In the genomic region with DNA sequence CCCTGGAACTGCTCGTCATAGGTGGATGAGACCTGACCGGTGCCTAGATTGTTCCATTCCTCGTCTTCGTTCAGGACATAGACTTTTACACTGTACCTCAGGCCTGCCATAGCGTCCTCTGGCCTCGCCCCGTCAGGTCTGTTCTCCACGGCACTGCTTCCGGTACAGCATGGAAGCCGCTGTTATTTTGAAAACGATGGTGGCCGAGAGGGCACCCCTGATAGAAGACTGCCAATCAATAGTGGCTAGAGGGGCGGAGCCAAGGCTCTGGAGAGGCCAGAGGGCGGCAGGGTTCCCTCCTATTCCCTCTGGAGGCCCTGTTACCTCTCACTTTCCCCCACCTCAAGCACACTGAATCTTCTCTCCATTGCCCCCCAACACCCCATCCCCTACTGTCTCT, we compare ENCODE assay signal across 25 cellular contexts. TPM values are rescaled to one million over a fixed set of nuclear protein-coding genes. Genes with fewer than 3 reads are reported as not detected.
"Had no signal": no experiment of that assay in that cellular context is flagged by ENCODE, and none has a peak within 500 bp of the region (broad histone marks: within the 10 kb centered on the region; RNA-seq: fewer than 3 reads in every experiment).

PPP4R3C (minus strand) TSS at position 155 of the 400 bp plus-strand sequence; CDS start at position 110, 45 bp downstream.

- DNase-seq: activated CD4-positive, alpha-beta T cell treated with anti-CD3 and anti-CD28 coated beads for 4 hours; activated CD8-positive, alpha-beta memory T cell treated with anti-CD3 and anti-CD28 coated beads, Interleukin-2, amount 50 U/mL, for 48 hours; activated CD8-positive, alpha-beta T cell treated with anti-CD3 and anti-CD28 coated beads, Interleukin-2, amount 10 ng/mL, durations not matched to agents 7 days and 5 days; activated naive CD4-positive, alpha-beta T cell treated with anti-CD3 and anti-CD28 coated beads, Interleukin-2, amount 50 U/mL, for 16 hours; activated naive CD8-positive, alpha-beta T cell treated with anti-CD3 and anti-CD28 coated beads, Interleukin-2, amount 10 ng/mL, durations not matched to agents 7 days and 5 days; activated T-cell treated with anti-CD3 and anti-CD28 coated beads, Interleukin-2, amount 50 U/mL, for 1 hour; adrenal gland; anterior cingulate cortex; cerebellar nuclear complex; MG63; NCI-H1105; NCI-H146; NCI-H187 treated with DMSO at 0.1 percent for 48 hours; NCI-H2081 treated with DMSO at 0.1 percent for 48 hours; NCI-H2171 treated with DMSO at 0.1 percent for 48 hours; NCI-H510A treated with DMSO at 0.1 percent for 48 hours; NCI-H69; SJCRH30; SK-N-SH; T-helper 1 cell; WERI-Rb-1 had no signal

- H3K4me1 ChIP-seq: adrenal gland, SJCRH30 had no signal

- H3K36me3 ChIP-seq: adrenal gland, MG63, SJCRH30, WERI-Rb-1 had no signal

- H3K27me3 ChIP-seq: MG63, SJCRH30 had no signal

- H3K27ac ChIP-seq: adrenal gland, KMS-11, SJCRH30, WERI-Rb-1 had no signal

- H3K9me3 ChIP-seq: adrenal gland, MG63, SJCRH30, SK-N-SH had no signal

- H3K4me3 ChIP-seq: adrenal gland, MG63, SJCRH30 had no signal

RNA-seq across cellular contexts. Expression of gene PPP4R3C, which starts in this region (rescaled TPM):
- total RNA-seq: activated CD8-positive, alpha-beta T cell treated with anti-CD3 and anti-CD28 coated beads, Interleukin-2, amount 10 ng/mL, durations not matched to agents 7 days and 5 days; activated naive CD8-positive, alpha-beta T cell treated with anti-CD3 and anti-CD28 coated beads, Interleukin-2, amount 10 ng/mL, durations not matched to agents 7 days and 5 days; adrenal gland; cardiac septum; RPMI7951; SJCRH30; T-helper 2 cell treated with Interferon-gamma antibody and Interleukin-4, amounts not matched to agents 100 ng/mL and 5 ng/mL, for 36 hours had no signal
